Comparison of ENCODE assay signal across 8 cellular contexts in the genomic region with DNA sequence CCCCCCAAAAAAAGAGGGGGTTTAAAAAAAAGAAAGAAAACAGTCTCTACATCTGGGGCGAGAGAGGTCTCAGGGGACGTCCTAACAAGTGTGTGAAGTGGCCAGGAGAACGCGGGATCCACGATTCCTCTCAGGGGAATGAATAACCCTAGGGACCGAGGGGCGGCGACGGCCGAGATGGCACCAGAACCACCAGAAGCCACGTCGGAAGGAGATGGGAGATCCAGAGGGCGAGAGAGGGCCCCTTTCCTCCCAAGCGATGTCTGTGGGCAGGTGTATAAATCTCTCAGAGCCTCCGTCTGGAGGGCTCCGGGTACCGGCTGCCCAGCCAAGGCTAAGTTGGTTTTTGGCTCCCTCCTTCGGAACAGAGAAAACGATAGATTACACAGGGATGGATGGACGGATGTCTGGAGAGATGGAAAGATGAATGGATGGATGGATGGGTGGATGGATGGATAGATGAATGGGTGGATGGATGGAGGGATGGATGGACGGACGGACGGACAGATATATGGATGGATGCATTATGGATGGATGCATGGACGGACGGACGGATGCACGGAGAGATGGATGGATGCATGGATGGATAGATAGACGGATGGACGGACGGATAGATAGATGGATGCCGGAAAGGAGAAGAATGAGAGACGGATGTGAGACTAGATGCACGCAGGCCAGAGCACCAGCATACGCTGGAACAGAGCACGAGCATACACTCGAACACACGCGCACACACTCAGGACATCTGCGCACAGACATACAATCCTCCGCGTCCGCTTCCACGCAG. TPM values are rescaled to one million over a fixed set of nuclear protein-coding genes. Genes with fewer than 3 reads are reported as not detected.
DNase-seq lines count a peak whose midpoint lies in the region; ATAC-seq and TF ChIP-seq lines count a peak whose summit lies in the region.

No MANE protein-coding gene starts in this region.

- TF ChIP-seq CTCF in SK-N-SH (IDR thresholded peaks at IDR 0.05) (no peak), mucosa of descending colon (IDR thresholded peaks at IDR 0.05) (no peak), transverse colon (IDR thresholded peaks at IDR 0.05) (no peak)

- TF ChIP-seq EP300 in SK-N-SH (IDR thresholded peaks at IDR 0.05; ENCODE audit: borderline replicate concordance in 1 of 2, low read depth in 1 of 2, low read length in 1 of 2) (no peak), transverse colon (IDR thresholded peaks at IDR 0.05; ENCODE audit: low read depth) (no peak)

- no peaks in the 10 kb centered on the region for H3K9me2 ChIP-seq in SK-N-SH

- H3K27ac ChIP-seq in SK-N-SH (ENCODE audit: low read depth in 2 of 2, low read length in 1 of 2) (no peak overlapping the region), SK-N-MC (no peak overlapping the region), transverse colon (no peak overlapping the region)

- H3K9me3 ChIP-seq in SK-N-SH = no peaks in the 10 kb centered on the region
- no peaks in the 10 kb centered on the region for H3K9me3 ChIP-seq in SK-N-MC (ENCODE audit: low read depth, low read length)
- no peaks in the 10 kb centered on the region for H3K9me3 ChIP-seq in mucosa of descending colon
- H3K9me3 ChIP-seq in transverse colon = no peaks in the 10 kb centered on the region

- intact Hi-C loops in mucosa of descending colon (cut with DNase I, micrococcal nuclease) (loop anchor here in 1 of 2 donors (5.0 to 10.0 kb wide), 2 partner anchors 883 to 1826 kb away; no protein-coding TSS in a partner anchor), transverse colon (cut with DNase I; ENCODE audit: low total_unique reads) (loop anchor here (5.0 kb wide), 2 partner anchors 137 to 397 kb away; no protein-coding TSS in a partner anchor)

- H2AFZ ChIP-seq in SK-N-SH (ENCODE audit: low read depth) = no peak overlapping the region

- POLR2A ChIA-PET in SK-N-SH (lab: Yijun Ruan, JAX) = no interaction called here

- H3K4me2 ChIP-seq in SK-N-SH = no peak overlapping the region

- no peak for ATAC-seq in SK-N-SH treated with all-trans-retinoic acid at 6 μM for 48 hours
- ATAC-seq in mucosa of descending colon = no peak
- ATAC-seq in HG02938 (IDR thresholded peaks at IDR 0.05; ENCODE audit: unreplicated experiment) = no peak

- CTCF ChIA-PET in SK-N-SH (lab: Yijun Ruan, JAX) = no interaction called here

- H3K4me3 ChIP-seq in SK-N-SH (ENCODE audit: low read depth in 2 of 2, low read length in 1 of 2) (no peak overlapping the region; a peak in 1 of 4 replicates), SK-N-MC (peak overlapping the region; percentile 95), mucosa of descending colon (no peak overlapping the region), transverse colon (peak overlapping the region; percentile 67 to 93 (median 74))

- H3K36me3 ChIP-seq in SK-N-SH (replicated peaks in 1 of 2; ENCODE audit: control insufficient read depth in 1 of 2, insufficient read depth in 2 of 2, low read length in 1 of 2) (no peaks in the 10 kb centered on the region), SK-N-MC (ENCODE audit: insufficient read depth, low read length) (peaks cover 31% of the 10 kb centered on the region), mucosa of descending colon (ENCODE audit: low read depth) (no peaks in the 10 kb centered on the region), transverse colon (no peaks in the 10 kb centered on the region)

- H4K20me1 ChIP-seq in SK-N-SH (ENCODE audit: insufficient read depth) = no peaks in the 10 kb centered on the region

- DNase-seq in SK-N-SH (peak; percentile 3), SK-N-MC (ENCODE audit: low read depth, low spot score) (no peak), dermis blood vessel endothelial cell (peak; percentile 54), mucosa of descending colon (peak; percentile 32 to 59 (median 40)), transverse colon (peak; percentile 18), pons (ENCODE audit: low spot score) (no peak)

- peaks cover 0 to 10% of the 10 kb centered on the region in 2 experiments; a peak in 1 of 4 replicates for H3K4me1 ChIP-seq in SK-N-SH (ENCODE audit: control insufficient read depth in 1 of 2, insufficient read depth in 2 of 2, low read depth in 1 of 2, low read length in 1 of 2)
- peaks cover 15% of the 10 kb centered on the region for H3K4me1 ChIP-seq in mucosa of descending colon (ENCODE audit: low read depth)
- peaks cover 6 to 35% (median 19%) of the 10 kb centered on the region in 4 donors for H3K4me1 ChIP-seq in transverse colon

- WGBS in SK-N-SH (ENCODE audit: low lambda C conversion rate) = 12% methylated on average over 43 of the region's 43 CpGs
- 6 to 9% methylated on average over 13 to 34 of the region's 43 CpGs for WGBS in transverse colon (ENCODE audit: low coverage in 1 of 2), 2 donors

- H3K27me3 ChIP-seq in SK-N-SH (ENCODE audit: insufficient read depth) = peaks cover 36% of the 10 kb centered on the region
- peaks cover 26% of the 10 kb centered on the region for H3K27me3 ChIP-seq in transverse colon

- no peaks in the 10 kb centered on the region for H3K79me2 ChIP-seq in SK-N-SH (ENCODE audit: insufficient read depth)

- no peak for TF ChIP-seq RAD21 in SK-N-SH (IDR thresholded peaks at IDR 0.05; ENCODE audit: low read length)

- in situ Hi-C loops in transverse colon (cut with MboI; ENCODE audit: low pct_ligation_motif_present in 1 of 4, low pct_unique_long_range_greater_than_20kb in 1 of 4, low sequenced_read_pairs in 3 of 4) = loop anchor here (5.0 to 10.0 kb wide), 2 partner anchors 883 to 886 kb away; no protein-coding TSS in a partner anchor

- H3F3A ChIP-seq in SK-N-SH (replicated peaks; ENCODE audit: insufficient read depth) = peaks cover 5% of the 10 kb centered on the region

- H3K9ac ChIP-seq in SK-N-SH (no peak overlapping the region), SK-N-MC (ENCODE audit: insufficient read length) (peak overlapping the region; percentile 16)

- TF ChIP-seq POLR2A in transverse colon (IDR thresholded peaks at IDR 0.05) = no peak

TF ChIP-seq in SK-N-SH, 30 proteins besides CTCF, POLR2A, EP300 and RAD21:
- TF ChIP-seq, protein P1, sequence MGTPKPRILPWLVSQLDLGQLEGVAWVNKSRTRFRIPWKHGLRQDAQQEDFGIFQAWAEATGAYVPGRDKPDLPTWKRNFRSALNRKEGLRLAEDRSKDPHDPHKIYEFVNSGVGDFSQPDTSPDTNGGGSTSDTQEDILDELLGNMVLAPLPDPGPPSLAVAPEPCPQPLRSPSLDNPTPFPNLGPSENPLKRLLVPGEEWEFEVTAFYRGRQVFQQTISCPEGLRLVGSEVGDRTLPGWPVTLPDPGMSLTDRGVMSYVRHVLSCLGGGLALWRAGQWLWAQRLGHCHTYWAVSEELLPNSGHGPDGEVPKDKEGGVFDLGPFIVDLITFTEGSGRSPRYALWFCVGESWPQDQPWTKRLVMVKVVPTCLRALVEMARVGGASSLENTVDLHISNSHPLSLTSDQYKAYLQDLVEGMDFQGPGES (IDR thresholded peaks at IDR 0.05; ENCODE audit: low read depth, low read length) = no peak

TF ChIP-seq in SK-N-SH treated with all-trans-retinoic acid at 6 μM for 48 hours, 23 proteins besides CTCF, POLR2A, EP300 and RAD21:
- TF ChIP-seq ISL1 (CRISPR knock-in tag; IDR thresholded peaks at IDR 0.05) (no peak), BACH2 (CRISPR knock-in tag; IDR thresholded peaks at IDR 0.05; ENCODE audit: borderline replicate concordance) (no peak)
- TF ChIP-seq, protein P2, sequence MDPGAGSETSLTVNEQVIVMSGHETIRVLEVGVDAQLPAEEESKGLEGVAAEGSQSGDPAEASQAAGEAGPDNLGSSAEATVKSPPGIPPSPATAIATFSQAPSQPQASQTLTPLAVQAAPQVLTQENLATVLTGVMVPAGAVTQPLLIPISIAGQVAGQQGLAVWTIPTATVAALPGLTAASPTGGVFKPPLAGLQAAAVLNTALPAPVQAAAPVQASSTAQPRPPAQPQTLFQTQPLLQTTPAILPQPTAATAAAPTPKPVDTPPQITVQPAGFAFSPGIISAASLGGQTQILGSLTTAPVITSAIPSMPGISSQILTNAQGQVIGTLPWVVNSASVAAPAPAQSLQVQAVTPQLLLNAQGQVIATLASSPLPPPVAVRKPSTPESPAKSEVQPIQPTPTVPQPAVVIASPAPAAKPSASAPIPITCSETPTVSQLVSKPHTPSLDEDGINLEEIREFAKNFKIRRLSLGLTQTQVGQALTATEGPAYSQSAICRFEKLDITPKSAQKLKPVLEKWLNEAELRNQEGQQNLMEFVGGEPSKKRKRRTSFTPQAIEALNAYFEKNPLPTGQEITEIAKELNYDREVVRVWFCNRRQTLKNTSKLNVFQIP (CRISPR knock-in tag; IDR thresholded peaks at IDR 0.05; ENCODE audit: borderline replicate concordance, low read depth) = no peak

RNA-seq across cellular contexts. Expression of a gene that starts 1.6 kb away (rescaled TPM):
- polyA plus RNA-seq in SK-N-SH (2012; rRNA removed) = 0.73 and 0.90 TPM in 2 replicates
- polyA plus RNA-seq in SK-N-SH (2012; cell fraction: cytosol; rRNA removed) = 0.62 and 0.76 TPM in 2 replicates
- 1.3 and 1.8 TPM in 2 replicates for polyA plus RNA-seq in SK-N-SH (2012; cell fraction: nucleus; rRNA removed)
- total RNA-seq in dermis blood vessel endothelial cell = 10.6 and 21.1 TPM in 2 replicates
- total RNA-seq in mucosa of descending colon = 10 to 100 TPM; 21.4 to 36.8 (median 21.9) TPM
- total RNA-seq in transverse colon = 10 to 100 TPM in 3 of 4 donors, 1 to 10 TPM in 1; 1.5 to 21.0 (median 13.8) TPM

Comparison
In these comparisons a context has a peak if more than half of its experiments do, and no peak if none do; other contexts are left out.
1. DNase-seq: peak in SK-N-SH (single experiment), dermis blood vessel endothelial cell (single experiment), mucosa of descending colon (3 of 3) and transverse colon (single experiment); none in SK-N-MC (single experiment) and pons (single experiment).
2. H3K4me3 ChIP-seq: peak in SK-N-MC (single experiment) and transverse colon (4 of 4); none in SK-N-SH (0 of 2) and mucosa of descending colon (single experiment).